In genomic region chr9:4293293-4293931, GRCh38 we compare ENCODE assay signal across 10 cellular contexts. TPM values are rescaled to one million over a fixed set of nuclear protein-coding genes. Genes with fewer than 3 reads are reported as not detected.
A peak's percentile ranks its signal among the peaks of the same experiment; 100 is the strongest.
DNase-seq lines count a peak whose midpoint lies in the region; ATAC-seq, FAIRE-seq and TF ChIP-seq lines count a peak whose summit lies in the region.
"Had no signal": no experiment of that assay in that cellular context is flagged by ENCODE, and none has a peak within 500 bp of the region (broad histone marks: within the 10 kb centered on the region; RNA-seq: fewer than 3 reads in every experiment).

No MANE protein-coding gene starts in this region.

- no peak for ATAC-seq in effector memory CD8-positive, alpha-beta T cell (replicated peaks)

- no peak overlapping the region for H3K4me3 Mint-ChIP-seq in effector memory CD8-positive, alpha-beta T cell

- no peak for TF ChIP-seq CTCF in fibroblast of lung (conservative IDR thresholded peaks at IDR 0.05 in 1 of 2, IDR thresholded peaks at IDR 0.05 in 1 of 2; ENCODE audit: low read depth in 1 of 2, low read length in 2 of 2)

- H3K9ac ChIP-seq in fibroblast of lung (ENCODE audit: insufficient read depth, low read length): no peak overlapping the region

- peak overlapping the region; percentile 71 for H3K27ac ChIP-seq in fibroblast of lung (ENCODE audit: insufficient read depth, low read length)

- peaks cover 36 to 42% of the 10 kb centered on the region in 2 donors for H3K27me3 Mint-ChIP-seq in effector memory CD8-positive, alpha-beta T cell

- H3K36me3 Mint-ChIP-seq in effector memory CD8-positive, alpha-beta T cell (ENCODE audit: insufficient read depth): peaks cover 7% of the 10 kb centered on the region

- no peak overlapping the region for H2AFZ ChIP-seq in fibroblast of lung (ENCODE audit: low read length)

- peaks cover 52% of the 10 kb centered on the region for H3K79me2 ChIP-seq in fibroblast of lung (ENCODE audit: control insufficient read depth, insufficient read depth, low read length)

- no peaks in the 10 kb centered on the region for H3K27me3 ChIP-seq in fibroblast of lung (ENCODE audit: control insufficient read depth, insufficient read depth, low read length)

- H3K4me1 Mint-ChIP-seq in effector memory CD8-positive, alpha-beta T cell (ENCODE audit: low read depth in 2 of 2): peaks cover 7% of the 10 kb centered on the region in 2 donors

- H3K9me3 ChIP-seq in fibroblast of lung (ENCODE audit: control insufficient read depth, insufficient read depth, low read depth, low read length): no peaks in the 10 kb centered on the region

- no peak for TF ChIP-seq POLR2A in GM12892 (IDR thresholded peaks at IDR 0.05; ENCODE audit: low read depth, low read length)

- no peaks in the 10 kb centered on the region for H4K20me1 ChIP-seq in fibroblast of lung (ENCODE audit: control insufficient read depth, extremely low read depth, insufficient read depth, low read length)

- peak overlapping the region; percentile 60 for H3K4me2 ChIP-seq in fibroblast of lung (ENCODE audit: extremely low read depth, insufficient read depth, low read length)

- no peaks in the 10 kb centered on the region for H3K36me3 ChIP-seq in fibroblast of lung (ENCODE audit: control insufficient read depth, insufficient read depth, low read length)

- H3K4me1 ChIP-seq in fibroblast of lung (ENCODE audit: control insufficient read depth, extremely low read depth, insufficient read depth, low read length): peaks cover 20% of the 10 kb centered on the region

- peak overlapping the region in 2 of 4 experiments; percentile 0 to 9 for H3K4me3 ChIP-seq in fibroblast of lung (replicated peaks in 1 of 4; ENCODE audit: control extremely low read depth in 1 of 4, insufficient read depth in 1 of 4, low read depth in 3 of 4, low read length in 4 of 4)

- H3K9me3 Mint-ChIP-seq in effector memory CD8-positive, alpha-beta T cell: no peaks in the 10 kb centered on the region

- no peak for FAIRE-seq in GM12892 (lab: Jason Lieb, UNC)

- no peak overlapping the region for H3K27ac Mint-ChIP-seq in effector memory CD8-positive, alpha-beta T cell

- DNase-seq in Daoy (ENCODE audit: low read depth): peak; percentile 90
- DNase-seq in RPMI7951 (ENCODE audit: low read depth): peak; percentile 84
- DNase-seq in fibroblast of lung (ENCODE audit: low read depth in 2 of 2): peak; percentile 96 to 99
- DNase-seq in renal cortical epithelial cell (ENCODE audit: low read depth): peak; percentile 99
- no peak for DNase-seq in GM12892 (ENCODE audit: insufficient read length)
- DNase-seq in effector memory CD8-positive, alpha-beta T cell: no peak
- DNase-seq in DMS79 (lab: John Stamatoyannopoulos, UW): no peak
- DNase-seq in NCI-H2227 treated with DMSO at 0.1 percent for 48 hours (lab: John Stamatoyannopoulos, UW): no peak
- DNase-seq: GF-D8, NCI-H1930 had no signal

RNA-seq across cellular contexts. Expression of gene GLIS3, which starts 6.5 kb away (rescaled TPM):
- 28.0 and 35.3 TPM in 2 replicates for total RNA-seq in Daoy (2014; rRNA removed; shearing (Covaris generic))
- 7.6 and 10.3 TPM in 2 replicates for total RNA-seq in RPMI7951 (2014; rRNA removed; shearing (Covaris generic))
- 22.3 and 27.5 TPM in 2 replicates for total RNA-seq in fibroblast of lung
- 4.2 and 5.3 TPM in 2 replicates for polyA plus RNA-seq in fibroblast of lung
- polyA plus RNA-seq in fibroblast of lung (2012): 6.4 and 15.7 TPM in 2 replicates
- polyA minus RNA-seq in fibroblast of lung (ENCODE audit: low replicate concordance): 69.7 and 124 TPM in 2 replicates
- total RNA-seq in renal cortical epithelial cell: 75.5 and 100 TPM in 2 replicates
- 0.15 TPM for polyA plus RNA-seq in GM12892 (2012; ENCODE audit: missing spikeins)

Comparison
In these comparisons a context has a peak if more than half of its experiments do, and no peak if none do; other contexts are left out.
1. DNase-seq: peak in Daoy (single experiment), RPMI7951 (single experiment), fibroblast of lung (2 of 2) and renal cortical epithelial cell (single experiment); none in GM12892 (single experiment), effector memory CD8-positive, alpha-beta T cell (0 of 3), DMS79 (single experiment) and NCI-H2227 treated with DMSO at 0.1 percent for 48 hours (single experiment).